ENCODE assay signal across 9 cellular contexts in genomic region chr15:66673410-66674322, GRCh38. TPM values are rescaled to one million over a fixed set of nuclear protein-coding genes. Genes with fewer than 3 reads are reported as not detected.
DNase-seq lines count a peak whose midpoint lies in the region; ATAC-seq, FAIRE-seq and TF ChIP-seq lines count a peak whose summit lies in the region.
"Had no signal": no experiment of that assay in that cellular context is flagged by ENCODE, and none has a peak within 500 bp of the region (broad histone marks: within the 10 kb centered on the region; RNA-seq: fewer than 3 reads in every experiment).

No MANE protein-coding gene starts in this region.

- H2BK120ac ChIP-seq in H1 (replicated peaks; ENCODE audit: low read depth, low read length) = no peak overlapping the region

- TF ChIP-seq RAD21 in H1 (IDR thresholded peaks at IDR 0.05 in 1 of 2, conservative IDR thresholded peaks at IDR 0.05 in 1 of 2; ENCODE audit: low read depth in 2 of 2, low read length in 2 of 2) = no peak

- no peak for TF ChIP-seq EP300 in H1 (IDR thresholded peaks at IDR 0.05; ENCODE audit: borderline replicate concordance in 1 of 2, low read depth in 2 of 2, low read length in 2 of 2)

- no peak overlapping the region for H4K5ac ChIP-seq in H1 (ENCODE audit: insufficient read length, low read depth, low read length)

- POLR2A ChIA-PET in H1 (lab: Charles Lee; ENCODE audit: partially characterized antibody) = interaction anchor here (0.9 to 2.4 kb wide), 4 partner anchors 27 to 52 kb away, joined by 3 to 11 read pairs (median 4); partner anchors contain the start of gene SMAD6

- H4K20me1 ChIP-seq in H1 (replicated peaks in 1 of 2; ENCODE audit: control insufficient read depth in 1 of 2, insufficient read depth in 2 of 2, low read length in 2 of 2) = no peaks in the 10 kb centered on the region

- TF ChIP-seq POLR2A in H1 (IDR thresholded peaks at IDR 0.05; ENCODE audit: control extremely low read depth in 1 of 2, low read depth in 2 of 2, low read length in 2 of 2) (no peak), spleen (IDR thresholded peaks at IDR 0.05) (no peak), uterus (IDR thresholded peaks at IDR 0.05) (no peak)

- no peak overlapping the region for H3K14ac ChIP-seq in H1 (ENCODE audit: insufficient read length)

- H2BK5ac ChIP-seq in H1 (ENCODE audit: low read depth, low read length) = peak overlapping the region; percentile 60; the same call in 1 of the 2 replicates

- H3K18ac ChIP-seq in H1 (ENCODE audit: extremely low read depth, low read length) = peak overlapping the region; percentile 48; the same call in 1 of the 2 replicates

- in situ Hi-C loops in GM13976 (cut with MboI; ENCODE audit: low sequenced_read_pairs, unreplicated experiment) = no loop called here

- no peaks in the 10 kb centered on the region for H3K23me2 ChIP-seq in H1 (ENCODE audit: low read depth, low read length)

- peak overlapping the region; percentile 10 for H2BK15ac ChIP-seq in H1 (ENCODE audit: low read length)

- peak overlapping the region in 1 of 2 experiments; percentile 26; a peak in 1 of 4 replicates for H3K4me2 ChIP-seq in H1 (ENCODE audit: insufficient read depth in 1 of 2, low read depth in 2 of 2, low read length in 2 of 2)

- WGBS in H1 (ENCODE audit: extremely low coverage in 1 of 2, insufficient coverage in 1 of 2, insufficient read length in 1 of 2, insufficient replicate concordance in 2 of 2, low coverage in 1 of 2, low lambda C conversion rate in 2 of 2, missing lambda C conversion rate in 1 of 2), 2 experiments = 44% methylated on average over 22 of the region's 27 CpGs; no CpG with 5 or more reads in 1 of the 2 experiments
- 51 to 65% (median 55%) methylated on average over 24 to 27 of the region's 27 CpGs for WGBS in spleen, 5 donors

- no peaks in the 10 kb centered on the region for H3K27me3 ChIP-seq in H1 (replicated peaks in 1 of 4; ENCODE audit: control insufficient read depth in 3 of 4, extremely low read depth in 1 of 4, insufficient read depth in 3 of 4, low read length in 3 of 4)
- H3K27me3 ChIP-seq in spleen (replicated peaks in 1 of 7) = no peaks in the 10 kb centered on the region
- H3K27me3 ChIP-seq in uterus = no peaks in the 10 kb centered on the region

- H2BK12ac ChIP-seq in H1 (ENCODE audit: low read depth, low read length) = 0 out of 2 replicates have a peak overlapping the region, but pooled peaks have one; percentile 50

- H4K8ac ChIP-seq in H1 (ENCODE audit: extremely low read depth, insufficient read depth, low read length) = no peak overlapping the region

- H3K23ac ChIP-seq in H1 (ENCODE audit: insufficient read length) = no peak overlapping the region

- H3K4me3 ChIP-seq in H1 (ENCODE audit: extremely low read depth in 1 of 4, insufficient read depth in 2 of 4, low read depth in 3 of 4, low read length in 4 of 4) (no peak overlapping the region), spleen (no peak overlapping the region), uterus (no peak overlapping the region)

- H3K4me1 ChIP-seq in H1 (replicated peaks in 1 of 4; ENCODE audit: control insufficient read depth in 3 of 4, insufficient read depth in 4 of 4, low read length in 3 of 4) (peaks cover 7 to 19% (median 13%) of the 10 kb centered on the region in 4 experiments), spleen (peaks cover 0 to 21% (median 6%) of the 10 kb centered on the region in 6 donors), uterus (no peaks in the 10 kb centered on the region)

- H3K36me3 ChIP-seq in H1 (ENCODE audit: control insufficient read depth in 2 of 4, insufficient read depth in 4 of 4, low read length in 3 of 4) = no peaks in the 10 kb centered on the region
- H3K36me3 ChIP-seq in spleen = no peaks in the 10 kb centered on the region
- H3K36me3 ChIP-seq in uterus = no peaks in the 10 kb centered on the region

- H3K9ac ChIP-seq in H1 (replicated peaks in 1 of 4; ENCODE audit: extremely low read depth in 1 of 4, low read depth in 3 of 4, low read length in 3 of 4) = peak overlapping the region in 2 of 4 experiments; percentile 24 to 32; a peak in 3 of 7 replicates

- intact Hi-C loops in spleen (cut with DNase I; ENCODE audit: low total_unique reads) = no loop called here
- intact Hi-C loops in uterus (cut with DNase I; ENCODE audit: low total_unique reads) = no loop called here

- H3K27ac ChIP-seq in H1 (ENCODE audit: low read depth, low read length) (peak overlapping the region; percentile 36; the same call in 1 of the 2 replicates), spleen (no peak overlapping the region), uterus (no peak overlapping the region)

- H2AFZ ChIP-seq in H1 (ENCODE audit: low read length) = 0 out of 2 replicates have a peak overlapping the region, but pooled peaks have one; percentile 81

- no peaks in the 10 kb centered on the region for H3K79me2 ChIP-seq in H1 (ENCODE audit: control insufficient read depth in 1 of 2, insufficient read depth in 2 of 2, low read length in 2 of 2)

- H2AK5ac ChIP-seq in H1 (ENCODE audit: low read depth, low read length) = 0 out of 2 replicates have a peak overlapping the region, but pooled peaks have one; percentile 60

- peak; percentile 43 for DNase-seq in GM13976 (ENCODE audit: low spot score)
- peak; percentile 74 for DNase-seq in OCI-M1 (lab: John Stamatoyannopoulos, UW)
- peak; percentile 43 to 96 for DNase-seq in H1 (ENCODE audit: low read depth in 1 of 2, low spot score in 2 of 2)
- peak; percentile 83 for DNase-seq in spleen
- DNase-seq in DMS53 treated with DMSO at 0.1 percent for 48 hours (lab: John Stamatoyannopoulos, UW; ENCODE audit: unreplicated experiment) = no peak
- no peak for DNase-seq in uterus
- DNase-seq: NCI-H748 treated with DMSO at 0.1 percent for 48 hours had no signal

- ATAC-seq in HG02885 (IDR thresholded peaks at IDR 0.05; ENCODE audit: poor library complexity, unreplicated experiment) (no peak), HG03025 (IDR thresholded peaks at IDR 0.05; ENCODE audit: low FRiP score, unreplicated experiment) (no peak)

- H4K91ac ChIP-seq in H1 (replicated peaks; ENCODE audit: insufficient read length, low read length) = no peak overlapping the region

- no peak overlapping the region for H3K56ac ChIP-seq in H1 (replicated peaks; ENCODE audit: insufficient read length, low read depth, low read length)

- no peak overlapping the region for H3K4ac ChIP-seq in H1 (replicated peaks; ENCODE audit: insufficient read length, low read depth, low read length)

- H2BK20ac ChIP-seq in H1 (ENCODE audit: low read length) = 0 out of 2 replicates have a peak overlapping the region, but pooled peaks have one; percentile 72

- H3K9me3 ChIP-seq in H1 (ENCODE audit: insufficient read depth in 2 of 2, low read depth in 1 of 2, low read length in 1 of 2) = no peaks in the 10 kb centered on the region
- no peaks in the 10 kb centered on the region for H3K9me3 ChIP-seq in spleen
- no peaks in the 10 kb centered on the region for H3K9me3 ChIP-seq in uterus

- TF ChIP-seq CTCF in GM13976 (IDR thresholded peaks at IDR 0.05; ENCODE audit: borderline replicate concordance, control extremely low read depth, extremely low read depth, insufficient read depth, missing control alignments) (no peak), H1 (IDR thresholded peaks at IDR 0.05; ENCODE audit: control extremely low read depth in 1 of 3, insufficient read depth in 1 of 3, low read depth in 1 of 3, low read length in 3 of 3) (no peak), spleen (IDR thresholded peaks at IDR 0.05 in 8 of 11, conservative IDR thresholded peaks at IDR 0.05 in 3 of 11) (no peak), uterus (IDR thresholded peaks at IDR 0.05) (no peak)

- CTCF ChIA-PET in H1 (lab: Charles Lee; ENCODE audit: partially characterized antibody) = interaction anchor here (1.0 to 2.4 kb wide), 11 partner anchors 12 to 100 kb away, joined by 3 to 12 read pairs (median 4); no protein-coding TSS in a partner anchor

- no peaks in the 10 kb centered on the region for H3K79me1 ChIP-seq in H1 (ENCODE audit: low read depth, low read length)

- FAIRE-seq in H1 (lab: Jason Lieb, UNC) = no peak

TF ChIP-seq in H1, 55 proteins besides CTCF, POLR2A, EP300 and RAD21:
- TF ChIP-seq CHD2 (IDR thresholded peaks at IDR 0.05; ENCODE audit: low read length) = no peak
- no peak for TF ChIP-seq POLR2AphosphoS5 (IDR thresholded peaks at IDR 0.05; ENCODE audit: low read depth, low read length)
- TF ChIP-seq CEBPB (IDR thresholded peaks at IDR 0.05; ENCODE audit: low read depth, low read length) = no peak
- peak; percentile 29; the same call in 1 of the 2 replicates for TF ChIP-seq MAX (IDR thresholded peaks at IDR 0.05)
- no peak for TF ChIP-seq BCL11A (IDR thresholded peaks at IDR 0.05; ENCODE audit: low read depth in 2 of 2, low read length in 2 of 2)
- no peak for TF ChIP-seq EZH2 (IDR thresholded peaks at IDR 0.05; ENCODE audit: low read depth, low read length, severe bottlenecking)
- no peak for TF ChIP-seq KDM4A (IDR thresholded peaks at IDR 0.05; ENCODE audit: low read depth, low read length, severe bottlenecking)

RNA-seq across cellular contexts. Expression of gene SMAD6, which starts 28.4 kb away (rescaled TPM):
- total RNA-seq in H1 (2021; fragmentation: NEBNext Ultra II Directional; extraction: Animal tissue kit (Norgen Biotek cat#: 25700)) = 7.0 and 7.6 TPM in 2 replicates
- 1.8 and 3.4 TPM in 2 replicates for polyA plus RNA-seq in H1 (2011; rRNA removed)
- polyA plus RNA-seq in H1 (2011; cell fraction: cytosol; rRNA removed) = 2.6 TPM
- polyA plus RNA-seq in H1 (2011; cell fraction: nucleus; rRNA removed) = 11.4 TPM
- polyA plus RNA-seq in H1 (2012, experiment 1 of 2) = 2.9 to 3.9 TPM (median 3.1 TPM) in 4 replicates
- polyA plus RNA-seq in H1 (2012, experiment 2 of 2) = 2.1 TPM
- 1.9 TPM for polyA plus RNA-seq in H1 (2013, experiment 1 of 2)
- polyA plus RNA-seq in H1 (2013, experiment 2 of 2) = 2.1 TPM
- 3.9 and 6.1 TPM in 2 replicates for polyA minus RNA-seq in H1 (2011; rRNA and poly(A)+ RNA removed)
- 6.3 TPM for polyA minus RNA-seq in H1 (2011; cell fraction: cytosol; rRNA and poly(A)+ RNA removed)
- polyA minus RNA-seq in H1 (2011; cell fraction: nucleus; rRNA and poly(A)+ RNA removed) = 12.2 TPM
- 10 to 100 TPM in 2 of 7 donors, 1 to 10 TPM in 5; 3.6 to 14.0 (median 6.9) TPM for total RNA-seq in spleen
- 1 to 10 TPM in 2 of 3 donors, under 1 TPM in 1; 0.72 to 3.5 (median 3.4) TPM for polyA plus RNA-seq in spleen
- total RNA-seq in uterus = 10 to 100 TPM in 3 of 4 donors, 1 to 10 TPM in 1; 9.4 to 30.1 (median 19.1) TPM

Comparison
In these comparisons a context has a peak if more than half of its experiments do, and no peak if none do; other contexts are left out.
1. DNase-seq: peak in GM13976 (single experiment), OCI-M1 (single experiment), H1 (2 of 2) and spleen (single experiment); none in DMS53 treated with DMSO at 0.1 percent for 48 hours (single experiment) and uterus (0 of 2).